In the genomic region with DNA sequence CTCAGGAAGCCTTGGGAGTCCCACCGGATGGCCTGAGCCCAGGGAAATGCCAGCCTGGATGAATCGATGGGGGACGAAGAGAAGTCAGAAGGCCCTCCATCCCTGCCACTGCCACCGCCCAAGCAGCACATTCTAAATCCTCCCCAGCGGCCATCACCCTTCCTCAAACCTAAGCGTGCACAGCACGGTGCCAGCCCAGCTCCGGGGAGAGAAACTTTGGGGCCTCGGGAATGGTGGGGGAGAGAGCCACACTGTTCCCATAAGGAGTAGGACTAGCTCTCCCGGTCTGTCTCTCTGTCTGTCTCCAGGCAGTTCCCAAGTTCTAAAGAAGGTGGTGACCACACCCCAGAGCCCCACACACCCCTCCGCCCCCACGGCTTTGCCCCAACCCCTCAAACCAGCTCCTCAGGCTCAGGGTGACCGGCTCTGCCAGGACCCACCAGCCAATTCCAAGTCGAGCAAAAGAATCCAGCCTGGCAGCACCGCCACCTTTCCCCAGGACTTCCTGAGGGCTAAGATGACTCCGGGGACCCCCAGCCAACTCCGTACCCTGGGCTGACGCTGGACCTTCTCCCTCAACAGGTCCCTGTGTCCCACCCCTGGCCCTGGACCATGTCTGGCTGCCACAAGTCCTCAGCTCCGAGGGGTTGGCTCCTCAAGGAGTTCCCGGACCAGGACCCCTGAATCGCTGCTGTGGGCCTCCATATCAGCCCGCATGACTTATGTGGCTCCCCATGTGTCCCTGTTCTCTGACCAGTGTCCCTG, we compare ENCODE assay signal across 1 cellular context.
TF ChIP-seq lines count a peak whose summit lies in the region.

No MANE protein-coding gene starts in this region.

TF ChIP-seq in K562, 482 proteins besides CTCF, POLR2A, EP300 and RAD21:
- TF ChIP-seq DNMT1 (IDR thresholded peaks at IDR 0.05) = no peak
- TF ChIP-seq FOXP1 (CRISPR knock-in tag; IDR thresholded peaks at IDR 0.05) = no peak
- TF ChIP-seq USF1 (CRISPR knock-in tag; IDR thresholded peaks at IDR 0.05) = 0 out of 2 replicates have a peak, but pooled peaks have one; percentile 8
- 0 out of 2 replicates have a peak, but pooled peaks have one; percentile 9 for TF ChIP-seq ELF2 (CRISPR knock-in tag; IDR thresholded peaks at IDR 0.05)
TF ChIP-seq in K562: peak in this region for 2.
